1 cellular context compared by ENCODE assay signal in the genomic region with DNA sequence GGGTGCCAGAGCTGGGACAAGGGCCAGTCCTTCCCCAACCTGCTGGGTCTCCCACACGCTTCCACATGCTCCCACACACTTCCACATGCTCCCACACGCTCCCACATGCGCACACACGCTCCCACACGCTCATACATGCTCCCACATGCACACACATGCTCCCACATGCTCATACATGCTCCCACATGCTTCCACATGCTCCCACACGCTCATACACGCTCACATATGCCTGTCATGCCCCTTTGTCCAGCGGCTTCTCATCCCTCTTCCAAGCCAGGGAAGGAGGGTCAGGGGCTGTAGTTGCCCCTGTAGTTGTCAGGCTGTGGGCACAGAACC.
TF ChIP-seq lines count a peak whose summit lies in the region.

No MANE protein-coding gene starts in this region.

TF ChIP-seq in K562, 482 proteins besides CTCF, POLR2A, EP300 and RAD21:
- TF ChIP-seq, protein P1, sequence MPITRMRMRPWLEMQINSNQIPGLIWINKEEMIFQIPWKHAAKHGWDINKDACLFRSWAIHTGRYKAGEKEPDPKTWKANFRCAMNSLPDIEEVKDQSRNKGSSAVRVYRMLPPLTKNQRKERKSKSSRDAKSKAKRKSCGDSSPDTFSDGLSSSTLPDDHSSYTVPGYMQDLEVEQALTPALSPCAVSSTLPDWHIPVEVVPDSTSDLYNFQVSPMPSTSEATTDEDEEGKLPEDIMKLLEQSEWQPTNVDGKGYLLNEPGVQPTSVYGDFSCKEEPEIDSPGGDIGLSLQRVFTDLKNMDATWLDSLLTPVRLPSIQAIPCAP (CRISPR knock-in tag; IDR thresholded peaks at IDR 0.05; ENCODE audit: borderline replicate concordance): no peak
- 0 out of 2 replicates have a peak, but pooled peaks have one; percentile 37 for TF ChIP-seq SRSF3 (IDR thresholded peaks at IDR 0.05; ENCODE audit: insufficient read depth, low read length)
- peak; percentile 42; the same call in 1 of the 2 replicates for TF ChIP-seq MAX (CRISPR knock-in tag; IDR thresholded peaks at IDR 0.05)
TF ChIP-seq in K562: peak in this region for 2.
